7 cellular contexts compared by ENCODE assay signal in the genomic region with DNA sequence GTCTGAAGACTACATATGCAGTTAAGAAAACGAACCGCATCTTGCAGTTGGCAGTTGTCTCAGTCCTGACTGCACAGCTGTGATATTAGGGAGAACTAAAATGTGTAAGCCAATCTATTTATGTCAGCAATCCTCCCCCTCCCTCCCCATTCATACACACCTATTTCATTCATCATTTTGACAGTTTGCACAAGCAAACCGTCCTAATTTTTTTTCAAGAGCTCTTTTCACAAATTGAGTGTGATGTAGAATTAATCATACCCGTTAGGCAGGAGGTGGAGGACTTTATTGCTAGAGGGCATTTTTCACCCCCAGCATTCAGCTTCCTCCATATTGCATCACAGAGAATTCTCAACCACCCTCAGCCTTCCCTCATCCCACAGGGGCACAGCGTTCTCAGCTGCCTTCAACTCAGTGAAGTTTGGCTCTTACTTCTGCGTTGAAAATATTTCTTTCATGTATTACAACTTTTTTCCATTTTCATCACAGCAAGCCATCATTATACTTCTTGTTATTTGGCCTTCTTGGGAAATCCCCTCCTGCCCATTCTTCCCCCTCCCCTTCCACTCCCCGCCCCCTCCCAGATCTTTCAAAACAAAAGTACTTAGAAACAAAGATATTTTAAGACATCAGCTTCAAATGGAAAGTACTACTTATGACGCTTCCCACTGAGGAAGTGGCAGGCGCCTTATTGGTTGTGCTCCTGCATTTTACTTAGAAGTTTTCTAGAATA.
DNase-seq lines count a peak whose midpoint lies in the region; ATAC-seq lines count a peak whose summit lies in the region.

No MANE protein-coding gene starts in this region.

- H3K27me3 Mint-ChIP-seq in activated naive CD4-positive, alpha-beta T cell treated with anti-CD3 and anti-CD28 coated beads, Interleukin-2, amount 50 U/mL, for 24 hours, result no peaks in the 10 kb centered on the region

- H3K4me3 Mint-ChIP-seq in activated naive CD4-positive, alpha-beta T cell treated with anti-CD3 and anti-CD28 coated beads, Interleukin-2, amount 50 U/mL, for 24 hours, result peak overlapping the region; percentile 74

- H3K9me3 Mint-ChIP-seq in activated naive CD4-positive, alpha-beta T cell treated with anti-CD3 and anti-CD28 coated beads, Interleukin-2, amount 50 U/mL, for 24 hours, result peaks cover under 1% of the 10 kb centered on the region

- H3K27ac Mint-ChIP-seq in activated naive CD4-positive, alpha-beta T cell treated with anti-CD3 and anti-CD28 coated beads, Interleukin-2, amount 50 U/mL, for 24 hours, result peak overlapping the region; percentile 99

- H3K4me1 Mint-ChIP-seq in activated naive CD4-positive, alpha-beta T cell treated with anti-CD3 and anti-CD28 coated beads, Interleukin-2, amount 50 U/mL, for 24 hours, result peaks cover 48% of the 10 kb centered on the region

- H3K36me3 Mint-ChIP-seq in activated naive CD4-positive, alpha-beta T cell treated with anti-CD3 and anti-CD28 coated beads, Interleukin-2, amount 50 U/mL, for 24 hours, result no peaks in the 10 kb centered on the region

- ATAC-seq in GM19043 (IDR thresholded peaks at IDR 0.05; ENCODE audit: low read depth, unreplicated experiment) (peak; percentile 44), HG03108 (IDR thresholded peaks at IDR 0.05; ENCODE audit: unreplicated experiment) (peak; percentile 44)

- DNase-seq in RPMI8226 (peak; percentile 39), left kidney (ENCODE audit: low read depth, low spot score) (peak; percentile 20), NCI-H1092 (lab: John Stamatoyannopoulos, UW) (no peak)
- DNase-seq in stimulated activated CD8-positive, alpha-beta memory T cell treated with anti-CD3 and anti-CD28 coated beads, Interleukin-4, amount 100 ng/mL, for 24 hours (ENCODE audit: low read depth), result peak; percentile 48
